ENCODE assay signal across 2 cellular contexts in genomic region chr9:98211260-98211659, GRCh38.
TF ChIP-seq lines count a peak whose summit lies in the region.

No MANE protein-coding gene starts in this region.

TF ChIP-seq in IMR-90, 13 proteins besides CTCF, POLR2A, EP300 and RAD21:
- TF ChIP-seq RCOR1 (IDR thresholded peaks at IDR 0.05; ENCODE audit: insufficient replicate concordance, low read length) = no peak
- TF ChIP-seq MXI1 (IDR thresholded peaks at IDR 0.05; ENCODE audit: borderline replicate concordance, low read depth, low read length) = no peak
- no peak for TF ChIP-seq FOS (IDR thresholded peaks at IDR 0.05; ENCODE audit: low read depth, low read length)
- TF ChIP-seq CEBPB (IDR thresholded peaks at IDR 0.05; ENCODE audit: low read depth, low read length) = no peak
- TF ChIP-seq ELK1 (IDR thresholded peaks at IDR 0.05; ENCODE audit: borderline replicate concordance, low read depth, low read length) = no peak
- no peak for TF ChIP-seq MAFK (IDR thresholded peaks at IDR 0.05; ENCODE audit: low read depth, low read length)

TF ChIP-seq in HepG2, 621 proteins besides CTCF, POLR2A, EP300 and RAD21:
- TF ChIP-seq KDM5A (IDR thresholded peaks at IDR 0.05; ENCODE audit: borderline replicate concordance, low read length) = no peak
- peak; percentile 56; the same call in 1 of the 2 replicates for TF ChIP-seq RARA (CRISPR knock-in tag; IDR thresholded peaks at IDR 0.05)
